ENCODE assay signal across 30 cellular contexts in genomic region chr9:9557804-9558334, GRCh38.
DNase-seq lines count a peak whose midpoint lies in the region; ATAC-seq, FAIRE-seq and TF ChIP-seq lines count a peak whose summit lies in the region.
"Had no signal": no experiment of that assay in that cellular context is flagged by ENCODE, and none has a peak within 500 bp of the region (broad histone marks: within the 10 kb centered on the region; RNA-seq: fewer than 3 reads in every experiment).

No MANE protein-coding gene starts in this region.

- peak overlapping the region; percentile 26 for H2BK120ac ChIP-seq in trophoblast cell (ENCODE audit: insufficient read depth, low read length, poor library complexity)

- no peak overlapping the region for H3K27ac ChIP-seq in K562 (ENCODE audit: extremely low read depth, low read depth, low read length)
- peak overlapping the region; percentile 52 for H3K27ac ChIP-seq in iPS-18a (ENCODE audit: low read length)
- no peak overlapping the region for H3K27ac ChIP-seq in trophoblast cell (ENCODE audit: low read depth, low read length)
- H3K27ac ChIP-seq: 22Rv1, C4-2B, colonic mucosa, lower lobe of right lung, pancreas, stomach, thyroid gland had no signal

- H3K4me2 ChIP-seq in K562 (ENCODE audit: insufficient read depth, low read length), result no peak overlapping the region
- peak overlapping the region; percentile 28 for H3K4me2 ChIP-seq in trophoblast cell (ENCODE audit: low read length)
- H3K4me2 ChIP-seq: smooth muscle cell had no signal

- POLR2A ChIA-PET in K562 (lab: Yijun Ruan, JAX), result no interaction called here

- TF ChIP-seq CTCF in K562 (IDR thresholded peaks at IDR 0.05 in 2 of 3, conservative IDR thresholded peaks at IDR 0.05 in 1 of 3; ENCODE audit: insufficient read depth in 2 of 3, low read depth in 1 of 3, low read length in 3 of 3), result no peak

- in situ Hi-C loops in K562 (cut with MboI), result no loop called here

- H2AFZ ChIP-seq in K562 (ENCODE audit: low read depth, low read length) (no peak overlapping the region), trophoblast cell (ENCODE audit: insufficient read depth, low read length, poor library complexity) (peak overlapping the region; percentile 13)

- no peak overlapping the region for H3K14ac ChIP-seq in trophoblast cell (ENCODE audit: low read length)

- intact Hi-C loops in K562 (cut with micrococcal nuclease), result no loop called here

- H3K27me3 ChIP-seq in K562 (ENCODE audit: control insufficient read depth in 2 of 2, insufficient read depth in 2 of 2, low read length in 2 of 2), result no peaks in the 10 kb centered on the region
- H3K27me3 ChIP-seq in iPS-18a (ENCODE audit: control insufficient read depth, insufficient read depth, low read length), result no peaks in the 10 kb centered on the region
- no peaks in the 10 kb centered on the region for H3K27me3 ChIP-seq in trophoblast cell (ENCODE audit: insufficient read depth, low read length)
- H3K27me3 ChIP-seq: colonic mucosa, pancreas, stomach, thyroid gland had no signal

- no peak overlapping the region for H3K18ac ChIP-seq in trophoblast cell (ENCODE audit: low read length)

- no peak for TF ChIP-seq RAD21 in K562 (CRISPR knock-in tag; conservative IDR thresholded peaks at IDR 0.05 in 1 of 2, IDR thresholded peaks at IDR 0.05 in 1 of 2)

- peak overlapping the region; percentile 9 for H4K91ac ChIP-seq in trophoblast cell (ENCODE audit: low read depth, low read length)

- H3K4me3 ChIP-seq in K562 (no peak overlapping the region), iPS-18a (ENCODE audit: low read length) (peak overlapping the region; percentile 56), trophoblast cell (ENCODE audit: low read depth, low read length) (no peak overlapping the region)
- H3K4me3 ChIP-seq: colonic mucosa, GM12878, lower lobe of right lung, pancreas, smooth muscle cell, stomach, thyroid gland had no signal

- WGBS in K562 (ENCODE audit: insufficient coverage, low coverage, missing lambda C conversion rate), result 0% methylated on average over 3 of the region's 5 CpGs
- WGBS in trophoblast cell (ENCODE audit: extremely low coverage, insufficient coverage, insufficient read length), result no CpG with 5 or more reads among the region's 5 CpGs

- no peak overlapping the region for H4K8ac ChIP-seq in trophoblast cell (ENCODE audit: low read depth, low read length)

- H3K79me1 ChIP-seq in trophoblast cell (ENCODE audit: low read length), result no peaks in the 10 kb centered on the region

- H4K12ac ChIP-seq in trophoblast cell (ENCODE audit: low read depth, low read length), result no peak overlapping the region

- no peak overlapping the region for H2AK5ac ChIP-seq in trophoblast cell (ENCODE audit: low read length)

- H3K23ac ChIP-seq in trophoblast cell (ENCODE audit: low read length), result no peak overlapping the region

- H3K9me3 ChIP-seq in K562 (replicated peaks; ENCODE audit: control insufficient read depth, insufficient read depth, low read depth, low read length), result no peaks in the 10 kb centered on the region
- H3K9me3 ChIP-seq in iPS-18a (ENCODE audit: control insufficient read depth, low read depth, low read length), result no peaks in the 10 kb centered on the region
- H3K9me3 ChIP-seq in trophoblast cell (ENCODE audit: insufficient read depth, low read depth, low read length), result no peaks in the 10 kb centered on the region
- H3K9me3 ChIP-seq: colonic mucosa, lower lobe of right lung, pancreas, thyroid gland had no signal

- H3K36me3 ChIP-seq in K562 (ENCODE audit: control insufficient read depth, insufficient read depth, low read length) (no peaks in the 10 kb centered on the region), iPS-18a (ENCODE audit: control insufficient read depth, low read depth, low read length) (no peaks in the 10 kb centered on the region), trophoblast cell (ENCODE audit: control insufficient read depth in 1 of 2, insufficient read depth in 2 of 2, low read length in 2 of 2) (no peaks in the 10 kb centered on the region)
- H3K36me3 ChIP-seq: colonic mucosa, lower lobe of right lung, pancreas, stomach, thyroid gland had no signal

- BruUV-seq in K562 (replicated peaks; lab: Mats Ljungman, UMichigan), result no TSS peak

- no peaks in the 10 kb centered on the region for H3K9me1 ChIP-seq in K562 (ENCODE audit: control insufficient read depth, insufficient read depth, low read length)

- ATAC-seq in K562, result no peak
- ATAC-seq: GM12878, pancreas, PC-3, Right ventricle myocardium inferior had no signal

- no peak overlapping the region for H2BK5ac ChIP-seq in trophoblast cell (ENCODE audit: low read depth, low read length, poor library complexity)

- H3K4me1 ChIP-seq in K562 (replicated peaks in 1 of 2; ENCODE audit: control insufficient read depth in 2 of 2, insufficient read depth in 2 of 2, low read length in 2 of 2), result no peaks in the 10 kb centered on the region
- H3K4me1 ChIP-seq in iPS-18a (ENCODE audit: control insufficient read depth, low read depth, low read length), result peaks cover 23% of the 10 kb centered on the region
- H3K4me1 ChIP-seq in trophoblast cell (ENCODE audit: control insufficient read depth in 1 of 2, insufficient read depth in 2 of 2, low read length in 2 of 2), result peaks cover 5 to 8% of the 10 kb centered on the region in 2 experiments
- H3K4me1 ChIP-seq: colonic mucosa, lower lobe of right lung, pancreas, stomach, thyroid gland had no signal

- no peak for FAIRE-seq in K562 (lab: Jason Lieb, UNC)
- FAIRE-seq: GM12878, kidney, pancreas had no signal

- no peak overlapping the region for H3K4ac ChIP-seq in trophoblast cell (ENCODE audit: low read depth, low read length)

- H3K9ac ChIP-seq in K562 (ENCODE audit: insufficient read depth in 1 of 2, low read depth in 2 of 2, low read length in 2 of 2), result no peak overlapping the region
- peak overlapping the region; percentile 65 for H3K9ac ChIP-seq in iPS-18a (ENCODE audit: low read length)
- H3K9ac ChIP-seq in trophoblast cell (ENCODE audit: low read length), result no peak overlapping the region

- H4K20me1 ChIP-seq in K562 (replicated peaks; ENCODE audit: control insufficient read depth, insufficient read depth, low read length), result no peaks in the 10 kb centered on the region

- DNase-seq in NCI-H748 (lab: John Stamatoyannopoulos, UW; ENCODE audit: unreplicated experiment) (peak; percentile 31), NCI-H748 treated with DMSO at 0.1 percent for 48 hours (lab: John Stamatoyannopoulos, UW) (no peak), K562 (ENCODE audit: extremely low read depth in 1 of 4, low spot score in 3 of 4) (no peak), trophoblast cell (no peak), NCI-H226 (no peak), RKO (ENCODE audit: low spot score) (no peak), COLO829 (ENCODE audit: low spot score) (no peak)
- DNase-seq: activated CD4-positive, alpha-beta T cell treated with anti-CD3 and anti-CD28 coated beads for 48 hours; activated CD8-positive, alpha-beta memory T cell treated with anti-CD3 and anti-CD28 coated beads for 24 hours; activated T-cell treated with anti-CD3 and anti-CD28 coated beads, Interleukin-2, amount 50 U/mL, for 1 hour; Calu3; colonic mucosa; effector memory CD4-positive, alpha-beta T cell; erythroblast; lower lobe of right lung; MM.1S; NCI-H1417; NCI-H2081; PC-3; stimulated activated CD4-positive, alpha-beta T cell treated with anti-CD3 and anti-CD28 coated beads, Interleukin-1b, Interleukin-23, amount 100 ng/mL, for 48 hours; stomach; thyroid gland had no signal

- peak overlapping the region; percentile 19 for H2BK12ac ChIP-seq in trophoblast cell (ENCODE audit: low read length)

- TF ChIP-seq POLR2A in K562 (conservative IDR thresholded peaks at IDR 0.05), result no peak

- H3K79me2 ChIP-seq in K562 (ENCODE audit: control insufficient read depth, insufficient read depth, low read length) (no peaks in the 10 kb centered on the region), trophoblast cell (ENCODE audit: control insufficient read depth, insufficient read depth, low read length, poor library complexity) (no peaks in the 10 kb centered on the region)

- no peak for TF ChIP-seq EP300 in K562 (IDR thresholded peaks at IDR 0.05; ENCODE audit: low read length)

- CTCF ChIA-PET in K562 (lab: Yijun Ruan, JAX; ENCODE audit: low intra/inter-chr PET ratio), result interaction anchor here (0.5 kb wide), 1 partner anchor 978 kb away, joined by 3 read pairs; no protein-coding TSS in a partner anchor

TF ChIP-seq in K562, 482 proteins besides CTCF, POLR2A, EP300 and RAD21:
- TF ChIP-seq NFIC (IDR thresholded peaks at IDR 0.05) (peak; percentile 10; the same call in 1 of the 2 replicates), SRSF7 (optimal IDR thresholded peaks at IDR 0.05; ENCODE audit: low read depth, low read length) (no peak)
